Comparison of ENCODE assay signal across 34 cellular contexts in genomic region chr17:52724578-52724977, GRCh38.
"Had no signal": no experiment of that assay in that cellular context is flagged by ENCODE, and none has a peak within 500 bp of the region (broad histone marks: within the 10 kb centered on the region; RNA-seq: fewer than 3 reads in every experiment).

No MANE protein-coding gene starts in this region.

- H3K9me3 ChIP-seq: MG63 had no signal

- H3K36me3 ChIP-seq: MG63 had no signal

- H3K27me3 ChIP-seq: MG63 had no signal

- H3K4me3 ChIP-seq: MG63 had no signal

- DNase-seq: Karpas-422, Kasumi-1, MG63, MM.1S, MV-4-11, NCI-H1048, NCI-H1092, NCI-H1092 treated with DMSO at 0.1 percent for 48 hours, NCI-H1105, NCI-H1105 treated with DMSO at 0.1 percent for 48 hours, NCI-H1417, NCI-H1417 treated with DMSO at 0.1 percent for 48 hours, NCI-H1436, NCI-H1436 treated with DMSO at 0.1 percent for 48 hours, NCI-H146, NCI-H1694, NCI-H1694 treated with DMSO at 0.1 percent for 48 hours, NCI-H187, NCI-H187 treated with DMSO at 0.1 percent for 48 hours, NCI-H1930, NCI-H2029, NCI-H2029 treated with DMSO at 0.1 percent for 48 hours, NCI-H2081, NCI-H2081 treated with DMSO at 0.1 percent for 48 hours, NCI-H2107, NCI-H2171, NCI-H2171 treated with DMSO at 0.1 percent for 48 hours, NCI-H2227 treated with DMSO at 0.1 percent for 48 hours, NCI-H226, NCI-H345, NCI-H446, NCI-H446 treated with DMSO at 0.1 percent for 48 hours, NCI-H510A, NCI-H510A treated with DMSO at 0.1 percent for 48 hours had no signal
